In genomic region chr5:67997148-67997547, GRCh38 we compare ENCODE assay signal across 33 cellular contexts.
"Had no signal": no experiment of that assay in that cellular context is flagged by ENCODE, and none has a peak within 500 bp of the region (broad histone marks: within the 10 kb centered on the region; RNA-seq: fewer than 3 reads in every experiment).

No MANE protein-coding gene starts in this region.

- H3K27ac ChIP-seq: brain microvascular endothelial cell, breast epithelium had no signal

- DNase-seq: activated B cell treated with CpG ODN at 0.5 μM for 24 hours; activated CD4-positive, alpha-beta memory T cell treated with anti-CD3 and anti-CD28 coated beads for 36 hours; activated CD4-positive, alpha-beta T cell treated with anti-CD3 and anti-CD28 coated beads for 4 hours; activated CD4-positive, alpha-beta T cell treated with anti-CD3 and anti-CD28 coated beads, Interleukin-2, amount 10 ng/mL, durations not matched to agents 24 days and 14 days; activated CD4-positive, alpha-beta T cell treated with anti-CD3 and anti-CD28 coated beads, Interleukin-2, amount 50 U/mL, for 1 hour; activated CD4-positive, alpha-beta T cell treated with anti-CD3 and anti-CD28 coated beads, Interleukin-2, amount 50 U/mL, for 4 hours; activated CD4-positive, CD25-positive, alpha-beta regulatory T cell treated with anti-CD3 and anti-CD28 coated beads, Interleukin-2, amount 50 U/mL, for 72 hours; activated CD8-positive, alpha-beta memory T cell treated with anti-CD3 and anti-CD28 coated beads, Interleukin-2, amount 50 U/mL, for 4 hours; activated CD8-positive, alpha-beta T cell treated with anti-CD3 and anti-CD28 coated beads for 36 hours; activated effector memory CD4-positive, alpha-beta T cell treated with anti-CD3 and anti-CD28 coated beads, Interleukin-2, amount 50 U/mL, for 16 hours; activated gamma-delta T cell treated with Interleukin-2 at 50 U/mL for 16 hours; activated naive CD4-positive, alpha-beta T cell; activated naive CD4-positive, alpha-beta T cell treated with anti-CD3 and anti-CD28 coated beads for 36 hours; activated naive CD4-positive, alpha-beta T cell treated with anti-CD3 and anti-CD28 coated beads, Interleukin-2, amount 50 U/mL, for 16 hours; activated naive CD8-positive, alpha-beta T cell treated with anti-CD3 and anti-CD28 coated beads for 36 hours; activated T-cell treated with anti-CD3 and anti-CD28 coated beads for 4 hours; activated T-cell treated with anti-CD3 and anti-CD28 coated beads, Interleukin-2, amount 50 U/mL, for 1 hour; activated T-cell treated with anti-CD3 and anti-CD28 coated beads, Interleukin-2, amount 50 U/mL, for 4 hours; activated T-cell treated with anti-CD3 and anti-CD28 coated beads, Interleukin-2, amount 50 U/mL, for 72 hours; amniotic stem cell; aorta; body of pancreas; brain microvascular endothelial cell; SW 1271; T-helper 1 cell; T-helper 2 cell; T-helper 9 cell had no signal

- ATAC-seq: activated CD8-positive, alpha-beta T cell treated with anti-CD3 and anti-CD28 coated beads for 36 hours; activated naive CD4-positive, alpha-beta T cell treated with anti-CD3 and anti-CD28 coated beads, Interleukin-2, amount 50 U/mL, for 72 hours; activated T-cell treated with anti-CD3 and anti-CD28 coated beads, Interleukin-2, amount 50 U/mL, for 4 hours; activated T-cell treated with anti-CD3 and anti-CD28 coated beads, Interleukin-2, amount 50 U/mL, for 72 hours; activated T-helper 17 cell treated with anti-CD3 and anti-CD28 coated beads, Interleukin-2, amount 50 U/mL, for 72 hours; body of pancreas had no signal

- H3K4me1 ChIP-seq: body of pancreas, breast epithelium had no signal

- FAIRE-seq: astrocyte, TTC549 had no signal

- H3K27me3 ChIP-seq: adrenal gland, body of pancreas, brain microvascular endothelial cell, breast epithelium had no signal

- H3K9me3 ChIP-seq: adrenal gland, body of pancreas, breast epithelium had no signal

- H3K36me3 ChIP-seq: adrenal gland, brain microvascular endothelial cell, breast epithelium had no signal

- H3K4me3 ChIP-seq: adrenal gland, body of pancreas, breast epithelium had no signal
